Comparison of ENCODE assay signal across 23 cellular contexts in the genomic region with DNA sequence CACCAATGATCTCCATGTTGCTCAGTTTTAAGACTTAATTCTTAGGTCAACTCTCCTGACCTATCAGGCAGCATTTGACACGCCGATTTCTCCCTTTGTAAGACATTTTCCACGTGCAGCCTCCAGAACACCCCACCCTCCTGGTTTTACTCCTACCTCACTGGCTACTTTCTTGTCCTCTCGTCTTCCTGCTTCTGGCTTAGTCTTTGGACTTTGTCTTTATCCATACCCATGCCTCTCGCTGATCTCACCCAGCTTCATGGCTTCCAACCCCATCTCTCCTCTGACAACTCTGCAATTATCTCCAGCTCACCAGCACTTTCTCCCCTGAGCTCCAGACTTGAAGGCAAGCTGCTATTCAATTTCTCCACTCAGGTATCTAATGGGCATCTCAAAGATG.
A peak's percentile ranks its signal among the peaks of the same experiment; 100 is the strongest.
DNase-seq lines count a peak whose midpoint lies in the region; ATAC-seq, FAIRE-seq and TF ChIP-seq lines count a peak whose summit lies in the region.
"Had no signal": no experiment of that assay in that cellular context is flagged by ENCODE, and none has a peak within 500 bp of the region (broad histone marks: within the 10 kb centered on the region; RNA-seq: fewer than 3 reads in every experiment).

No MANE protein-coding gene starts in this region.

- no peak overlapping the region for H2AK5ac ChIP-seq in H1 (ENCODE audit: low read depth, low read length)

- ATAC-seq in mucosa of descending colon: peak; percentile 60
- no peak for ATAC-seq in GM21423 (IDR thresholded peaks at IDR 0.05; ENCODE audit: unreplicated experiment)
- ATAC-seq in GM21717 (IDR thresholded peaks at IDR 0.05; ENCODE audit: unreplicated experiment): no peak
- ATAC-seq: PC-3, Right ventricle myocardium inferior had no signal

- no peak overlapping the region for H3K4ac ChIP-seq in H1 (replicated peaks; ENCODE audit: insufficient read length, low read depth, low read length)

- no peak overlapping the region for H3K56ac ChIP-seq in H1 (replicated peaks; ENCODE audit: insufficient read length, low read depth, low read length)

- no peaks in the 10 kb centered on the region for H3K79me1 ChIP-seq in H1 (ENCODE audit: low read depth, low read length)

- H4K20me1 ChIP-seq in H1 (replicated peaks in 1 of 2; ENCODE audit: control insufficient read depth in 1 of 2, insufficient read depth in 2 of 2, low read length in 2 of 2): no peaks in the 10 kb centered on the region
- H4K20me1 ChIP-seq: BLaER1 had no signal

- no peak overlapping the region for H3K14ac ChIP-seq in H1 (ENCODE audit: insufficient read length)

- H2BK20ac ChIP-seq in H1 (ENCODE audit: low read length): 0 out of 2 replicates have a peak overlapping the region, but pooled peaks have one; percentile 25

- H3K27me3 ChIP-seq in Peyer's patch (no peaks in the 10 kb centered on the region), H1 (replicated peaks in 1 of 4; ENCODE audit: control insufficient read depth in 3 of 4, extremely low read depth in 1 of 4, insufficient read depth in 3 of 4, low read length in 3 of 4) (no peaks in the 10 kb centered on the region; a peak in 1 of 7 replicates), transverse colon (no peaks in the 10 kb centered on the region)
- H3K27me3 ChIP-seq: BLaER1, SJSA1 had no signal

- POLR2A ChIA-PET in H1 (lab: Charles Lee; ENCODE audit: partially characterized antibody): no interaction called here

- CTCF ChIA-PET in H1 (lab: Charles Lee; ENCODE audit: partially characterized antibody): interaction anchor here (0.6 to 1.2 kb wide), 2 partner anchors 12 to 19 kb away, joined by 3 to 4 read pairs; no protein-coding TSS in a partner anchor

- TF ChIP-seq CTCF in Peyer's patch (IDR thresholded peaks at IDR 0.05) (no peak), H1 (IDR thresholded peaks at IDR 0.05; ENCODE audit: control extremely low read depth in 1 of 3, insufficient read depth in 1 of 3, low read depth in 1 of 3, low read length in 3 of 3) (no peak), mucosa of descending colon (IDR thresholded peaks at IDR 0.05) (no peak), transverse colon (IDR thresholded peaks at IDR 0.05) (no peak)

- no peak overlapping the region for H3K23ac ChIP-seq in H1 (ENCODE audit: insufficient read length)

- no peak overlapping the region for H2BK120ac ChIP-seq in H1 (replicated peaks; ENCODE audit: low read depth, low read length)

- no peak overlapping the region for H2BK15ac ChIP-seq in H1 (ENCODE audit: low read length)

- no peak for FAIRE-seq in H1 (lab: Jason Lieb, UNC)
- FAIRE-seq: A204.1, D721Med, GM19239 had no signal

- H2AFZ ChIP-seq in H1 (ENCODE audit: low read length): no peak overlapping the region

- peak overlapping the region in 3 of 4 donors; percentile 29 to 62 (median 60) for H3K27ac ChIP-seq in Peyer's patch
- H3K27ac ChIP-seq in H1 (ENCODE audit: low read depth, low read length): no peak overlapping the region
- H3K27ac ChIP-seq in transverse colon: peak overlapping the region in 2 of 4 donors; percentile 53 to 71
- H3K27ac ChIP-seq: BLaER1, SJSA1 had no signal

- TF ChIP-seq RAD21 in H1 (IDR thresholded peaks at IDR 0.05 in 1 of 2, conservative IDR thresholded peaks at IDR 0.05 in 1 of 2; ENCODE audit: low read depth in 2 of 2, low read length in 2 of 2): no peak

- no peaks in the 10 kb centered on the region for H3K9me3 ChIP-seq in Peyer's patch
- no peaks in the 10 kb centered on the region; a peak in 1 of 4 replicates for H3K9me3 ChIP-seq in H1 (ENCODE audit: insufficient read depth in 2 of 2, low read depth in 1 of 2, low read length in 1 of 2)
- no peaks in the 10 kb centered on the region for H3K9me3 ChIP-seq in mucosa of descending colon
- H3K9me3 ChIP-seq in transverse colon: no peaks in the 10 kb centered on the region
- H3K9me3 ChIP-seq: BLaER1, SJSA1 had no signal

- in situ Hi-C loops in transverse colon (cut with MboI; ENCODE audit: low pct_ligation_motif_present in 1 of 4, low pct_unique_long_range_greater_than_20kb in 1 of 4, low sequenced_read_pairs in 3 of 4): no loop called here

- H3K23me2 ChIP-seq in H1 (ENCODE audit: low read depth, low read length): no peaks in the 10 kb centered on the region; the same call in 1 of the 2 replicates

- no peak overlapping the region for H3K18ac ChIP-seq in H1 (ENCODE audit: extremely low read depth, low read length)

- TF ChIP-seq POLR2A in Peyer's patch (IDR thresholded peaks at IDR 0.05) (peak in 1 of 2 donors; percentile 34), H1 (IDR thresholded peaks at IDR 0.05; ENCODE audit: control extremely low read depth in 1 of 2, low read depth in 2 of 2, low read length in 2 of 2) (no peak), transverse colon (IDR thresholded peaks at IDR 0.05) (peak; percentile 42)

- intact Hi-C loops in mucosa of descending colon (cut with DNase I, micrococcal nuclease) (no loop called here), transverse colon (cut with DNase I; ENCODE audit: low total_unique reads) (no loop called here)

- H4K5ac ChIP-seq in H1 (ENCODE audit: insufficient read length, low read depth, low read length): no peak overlapping the region

- H3K79me2 ChIP-seq in H1 (ENCODE audit: control insufficient read depth in 1 of 2, insufficient read depth in 2 of 2, low read length in 2 of 2): no peaks in the 10 kb centered on the region

- H4K8ac ChIP-seq in H1 (ENCODE audit: extremely low read depth, insufficient read depth, low read length): no peak overlapping the region

- no peak overlapping the region for H2BK12ac ChIP-seq in H1 (ENCODE audit: low read depth, low read length)

- H3K4me1 ChIP-seq in Peyer's patch (peaks cover 0 to 19% (median 9%) of the 10 kb centered on the region in 4 donors), H1 (replicated peaks in 1 of 4; ENCODE audit: control insufficient read depth in 3 of 4, insufficient read depth in 4 of 4, low read length in 3 of 4) (peaks cover 2 to 9% (median 6%) of the 10 kb centered on the region in 4 experiments), mucosa of descending colon (ENCODE audit: low read depth) (peaks cover 28% of the 10 kb centered on the region), transverse colon (peaks cover 4 to 42% (median 20%) of the 10 kb centered on the region in 4 donors)

- H3K4me3 ChIP-seq in Peyer's patch: no peak overlapping the region
- H3K4me3 ChIP-seq in H1 (ENCODE audit: extremely low read depth in 1 of 4, insufficient read depth in 2 of 4, low read depth in 3 of 4, low read length in 4 of 4): no peak overlapping the region
- no peak overlapping the region for H3K4me3 ChIP-seq in mucosa of descending colon
- no peak overlapping the region for H3K4me3 ChIP-seq in transverse colon
- H3K4me3 ChIP-seq: BLaER1, SJSA1 had no signal

- H2BK5ac ChIP-seq in H1 (ENCODE audit: low read depth, low read length): no peak overlapping the region

- H3K9ac ChIP-seq in H1 (replicated peaks in 1 of 4; ENCODE audit: extremely low read depth in 1 of 4, low read depth in 3 of 4, low read length in 3 of 4): no peak overlapping the region
- H3K9ac ChIP-seq: BLaER1 had no signal

- H3K4me2 ChIP-seq in H1 (ENCODE audit: insufficient read depth in 1 of 2, low read depth in 2 of 2, low read length in 2 of 2): no peak overlapping the region
- H3K4me2 ChIP-seq: BLaER1 had no signal

- H4K91ac ChIP-seq in H1 (replicated peaks; ENCODE audit: insufficient read length, low read length): no peak overlapping the region

- peak in 1 of 3 donors; percentile 58 for DNase-seq in Peyer's patch
- no peak for DNase-seq in H1 (ENCODE audit: low read depth in 1 of 2, low spot score in 2 of 2)
- DNase-seq in mucosa of descending colon: peak in 1 of 3 donors; percentile 35
- no peak for DNase-seq in transverse colon
- no peak for DNase-seq in activated T-cell treated with anti-CD3 and anti-CD28 coated beads, Interleukin-2, amount 50 U/mL, for 48 hours
- DNase-seq: CD4-positive, CD25-positive, alpha-beta regulatory T cell; H7; Karpas-422; NCI-H1092 treated with DMSO at 0.1 percent for 48 hours; NCI-H1436 treated with DMSO at 0.1 percent for 48 hours; NCI-H1930; NCI-H2107; NCI-H774; NK-92 treated with Interleukin-12 subunit alpha and Interleukin-12 subunit beta, amount 100 ng/mL, for 24 hours; PC-3 had no signal

- H3K36me3 ChIP-seq in Peyer's patch (no peaks in the 10 kb centered on the region), H1 (ENCODE audit: control insufficient read depth in 2 of 4, insufficient read depth in 4 of 4, low read length in 3 of 4) (no peaks in the 10 kb centered on the region), mucosa of descending colon (ENCODE audit: low read depth) (no peaks in the 10 kb centered on the region), transverse colon (no peaks in the 10 kb centered on the region)
- H3K36me3 ChIP-seq: SJSA1 had no signal

- 83% methylated on average over 5 of the region's 5 CpGs; no CpG with 5 or more reads in 1 of the 2 experiments for whole genome bisulfite sequencing in H1 (ENCODE audit: extremely low coverage in 1 of 2, insufficient coverage in 1 of 2, insufficient read length in 1 of 2, insufficient replicate concordance in 2 of 2, low coverage in 1 of 2, low lambda C conversion rate in 2 of 2, missing lambda C conversion rate in 1 of 2), 2 experiments
- WGBS in transverse colon (ENCODE audit: low coverage in 1 of 2), 2 donors: 74 to 78% methylated on average over 5 of the region's 5 CpGs

- no peak for TF ChIP-seq EP300 in H1 (IDR thresholded peaks at IDR 0.05; ENCODE audit: borderline replicate concordance in 1 of 2, low read depth in 2 of 2, low read length in 2 of 2)
- no peak for TF ChIP-seq EP300 in transverse colon (IDR thresholded peaks at IDR 0.05; ENCODE audit: low read depth)

TF ChIP-seq in H1, 55 proteins besides CTCF, POLR2A, EP300 and RAD21:
- TF ChIP-seq BCL11A (IDR thresholded peaks at IDR 0.05; ENCODE audit: low read depth in 2 of 2, low read length in 2 of 2) (no peak), MAFK (IDR thresholded peaks at IDR 0.05; ENCODE audit: low read depth, low read length) (no peak)
